Comparison of ENCODE assay signal across 8 cellular contexts in the genomic region with DNA sequence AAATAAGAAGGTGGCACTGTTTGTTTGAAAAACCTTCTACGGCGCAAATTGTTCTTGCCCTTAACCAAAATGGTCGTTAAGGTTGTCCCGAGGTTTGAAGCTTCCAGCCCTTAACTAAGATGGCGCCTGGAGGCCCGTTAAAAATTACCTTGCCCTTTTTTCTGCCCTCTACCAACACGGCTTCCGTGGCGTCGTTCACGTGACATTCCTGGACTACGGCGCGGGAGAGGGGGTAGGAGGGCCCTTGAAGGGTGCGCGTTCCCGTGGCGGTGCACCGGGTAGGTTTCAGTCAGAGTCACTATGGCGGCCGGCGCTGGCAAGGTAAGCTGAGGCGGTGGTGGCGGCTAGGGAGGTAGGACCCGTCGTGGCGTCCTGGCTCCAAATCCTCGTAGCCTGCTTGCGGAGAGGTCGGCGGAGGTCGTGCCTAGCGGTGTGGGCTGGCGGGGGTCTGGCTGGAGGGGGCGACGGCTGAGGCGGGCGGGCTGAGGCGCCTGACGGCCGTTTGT. TPM values are rescaled to one million over a fixed set of nuclear protein-coding genes. Genes with fewer than 3 reads are reported as not detected.
DNase-seq lines count a peak whose midpoint lies in the region; ATAC-seq lines count a peak whose summit lies in the region.

A gene with protein sequence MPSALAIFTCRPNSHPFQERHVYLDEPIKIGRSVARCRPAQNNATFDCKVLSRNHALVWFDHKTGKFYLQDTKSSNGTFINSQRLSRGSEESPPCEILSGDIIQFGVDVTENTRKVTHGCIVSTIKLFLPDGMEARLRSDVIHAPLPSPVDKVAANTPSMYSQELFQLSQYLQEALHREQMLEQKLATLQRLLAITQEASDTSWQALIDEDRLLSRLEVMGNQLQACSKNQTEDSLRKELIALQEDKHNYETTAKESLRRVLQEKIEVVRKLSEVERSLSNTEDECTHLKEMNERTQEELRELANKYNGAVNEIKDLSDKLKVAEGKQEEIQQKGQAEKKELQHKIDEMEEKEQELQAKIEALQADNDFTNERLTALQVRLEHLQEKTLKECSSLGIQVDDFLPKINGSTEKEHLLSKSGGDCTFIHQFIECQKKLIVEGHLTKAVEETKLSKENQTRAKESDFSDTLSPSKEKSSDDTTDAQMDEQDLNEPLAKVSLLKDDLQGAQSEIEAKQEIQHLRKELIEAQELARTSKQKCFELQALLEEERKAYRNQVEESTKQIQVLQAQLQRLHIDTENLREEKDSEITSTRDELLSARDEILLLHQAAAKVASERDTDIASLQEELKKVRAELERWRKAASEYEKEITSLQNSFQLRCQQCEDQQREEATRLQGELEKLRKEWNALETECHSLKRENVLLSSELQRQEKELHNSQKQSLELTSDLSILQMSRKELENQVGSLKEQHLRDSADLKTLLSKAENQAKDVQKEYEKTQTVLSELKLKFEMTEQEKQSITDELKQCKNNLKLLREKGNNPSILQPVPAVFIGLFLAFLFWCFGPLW (plus strand): TSS at position 288 of the 506 bp plus-strand sequence. CDS start 1,343 bp downstream, outside the sequence.

- H3K27me3 Mint-ChIP-seq in dendritic cell treated with granulocyte-macrophage colony-stimulating factor and Interleukin-4, amounts not matched to agents 40 ng/mL and 50 ng/mL, for 4 days = no peaks in the 10 kb centered on the region

- peak; percentile 83 to 97 (median 95) for DNase-seq in C1 segment of cervical spinal cord (lab: John Stamatoyannopoulos, UW)
- peak; percentile 80 for DNase-seq in NCI-H748 treated with DMSO at 0.1 percent for 48 hours (lab: John Stamatoyannopoulos, UW)
- DNase-seq in activated CD4-positive, alpha-beta T cell treated with anti-CD3 and anti-CD28 coated beads, Interleukin-2, amount 50 U/mL, for 24 hours (ENCODE audit: low read depth in 1 of 2, low spot score in 1 of 2) = peak; percentile 85 to 95
- peak; percentile 98 for DNase-seq in left lobe of liver (ENCODE audit: low spot score)
- DNase-seq in stimulated activated CD4-positive, alpha-beta T cell treated with anti-CD3 and anti-CD28 coated beads, Interleukin-2, amount 100 ng/mL, for 4 hours (ENCODE audit: low read depth) = peak; percentile 94

- ATAC-seq in GM19372 (IDR thresholded peaks at IDR 0.05; ENCODE audit: low read depth, unreplicated experiment) (peak; percentile 88), HG03558 (IDR thresholded peaks at IDR 0.05; ENCODE audit: extremely low read depth, unreplicated experiment) (peak; percentile 76), left lobe of liver (peak; percentile 94)

- intact Hi-C loops in dendritic cell treated with granulocyte-macrophage colony-stimulating factor and Interleukin-4, amounts not matched to agents 40 ng/mL and 50 ng/mL, for 4 days (cut with micrococcal nuclease) = loop anchor here (2.0 to 5.0 kb wide), 2 partner anchors 84 to 199 kb away; a partner anchor contains a TSS

- H3K9me3 Mint-ChIP-seq in dendritic cell treated with granulocyte-macrophage colony-stimulating factor and Interleukin-4, amounts not matched to agents 40 ng/mL and 50 ng/mL, for 4 days = no peaks in the 10 kb centered on the region

- peaks cover 36% of the 10 kb centered on the region for H3K36me3 Mint-ChIP-seq in dendritic cell treated with granulocyte-macrophage colony-stimulating factor and Interleukin-4, amounts not matched to agents 40 ng/mL and 50 ng/mL, for 4 days (ENCODE audit: low read depth)

- H3K4me3 Mint-ChIP-seq in dendritic cell treated with granulocyte-macrophage colony-stimulating factor and Interleukin-4, amounts not matched to agents 40 ng/mL and 50 ng/mL, for 4 days = peak within 1 kb of the TSS; percentile 95

- peaks cover 33% of the 10 kb centered on the region for H3K4me1 Mint-ChIP-seq in dendritic cell treated with granulocyte-macrophage colony-stimulating factor and Interleukin-4, amounts not matched to agents 40 ng/mL and 50 ng/mL, for 4 days (ENCODE audit: low read depth)

- H3K27ac Mint-ChIP-seq in dendritic cell treated with granulocyte-macrophage colony-stimulating factor and Interleukin-4, amounts not matched to agents 40 ng/mL and 50 ng/mL, for 4 days = peak within 1 kb of the TSS; percentile 89

RNA-seq across cellular contexts. Expression of the gene that starts here (rescaled TPM):
- 29.2 TPM for total RNA-seq in left lobe of liver

Comparison
In these comparisons a context has a peak if more than half of its experiments do, and no peak if none do; other contexts are left out.
1. Peak in every context shown above with its lines: DNase-seq and ATAC-seq.